In genomic region chr18:48095726-48096125, GRCh38 we compare ENCODE assay signal across 21 cellular contexts.
"Had no signal": no experiment of that assay in that cellular context is flagged by ENCODE, and none has a peak within 500 bp of the region (broad histone marks: within the 10 kb centered on the region; RNA-seq: fewer than 3 reads in every experiment).

No MANE protein-coding gene starts in this region.

- H3K4me1 Mint-ChIP-seq: activated CD4-positive, alpha-beta memory T cell treated with anti-CD3 and anti-CD28 coated beads, Interleukin-2, amount 10 ng/mL, durations not matched to agents 7 days and 5 days; activated CD4-positive, alpha-beta T cell treated with anti-CD3 and anti-CD28 coated beads for 36 hours; activated naive CD8-positive, alpha-beta T cell treated with anti-CD3 and anti-CD28 coated beads, Interleukin-2, amount 10 ng/mL, durations not matched to agents 7 days and 5 days had no signal

- H3K27ac Mint-ChIP-seq: activated CD4-positive, alpha-beta memory T cell treated with anti-CD3 and anti-CD28 coated beads, Interleukin-2, amount 10 ng/mL, durations not matched to agents 7 days and 5 days; activated CD4-positive, alpha-beta T cell treated with anti-CD3 and anti-CD28 coated beads for 36 hours; activated naive CD8-positive, alpha-beta T cell treated with anti-CD3 and anti-CD28 coated beads, Interleukin-2, amount 10 ng/mL, durations not matched to agents 7 days and 5 days; activated T-cell treated with anti-CD3 and anti-CD28 coated beads, Interleukin-2, amount 50 U/mL, for 72 hours; activated T-helper 2 cell treated with anti-CD3 and anti-CD28 coated beads, Interferon-gamma antibody, Interleukin-2, Interleukin-4, amounts not matched to agents 10 μg/mL and 5 μg/mL and 100 μg/mL, durations not matched to agents 14 hours and 24 hours and 36 hours had no signal

- DNase-seq: activated CD4-positive, alpha-beta memory T cell treated with anti-CD3 and anti-CD28 coated beads, Interleukin-2, amount 10 ng/mL, durations not matched to agents 7 days and 5 days; activated CD4-positive, alpha-beta T cell treated with anti-CD3 and anti-CD28 coated beads for 36 hours; activated CD4-positive, alpha-beta T cell treated with anti-CD3 and anti-CD28 coated beads, Interleukin-2, amount 50 U/mL, for 1 hour; activated CD8-positive, alpha-beta memory T cell treated with anti-CD3 and anti-CD28 coated beads, Interleukin-2, amount 50 U/mL, for 4 hours; activated gamma-delta T cell treated with Interleukin-2 at 50 U/mL for 16 hours; activated naive CD4-positive, alpha-beta T cell treated with anti-CD3 and anti-CD28 coated beads, Interleukin-2, amount 50 U/mL, for 16 hours; activated naive CD8-positive, alpha-beta T cell treated with anti-CD3 and anti-CD28 coated beads, Interleukin-2, amount 10 ng/mL, durations not matched to agents 7 days and 5 days; activated T-cell treated with anti-CD3 and anti-CD28 coated beads, Interleukin-2, amount 50 U/mL, for 72 hours; aorta; caudate nucleus; Kasumi-1; NCI-H1105 treated with DMSO at 0.1 percent for 48 hours; NCI-H1436 treated with DMSO at 0.1 percent for 48 hours; NCI-H1930; NCI-H526; Peyer's patch; Right ventricle myocardium superior; SJCRH30; SK-N-SH; T-helper 1 cell had no signal

- H3K9me3 Mint-ChIP-seq: activated CD4-positive, alpha-beta memory T cell treated with anti-CD3 and anti-CD28 coated beads, Interleukin-2, amount 10 ng/mL, durations not matched to agents 7 days and 5 days; activated naive CD8-positive, alpha-beta T cell treated with anti-CD3 and anti-CD28 coated beads, Interleukin-2, amount 10 ng/mL, durations not matched to agents 7 days and 5 days; activated T-cell treated with anti-CD3 and anti-CD28 coated beads, Interleukin-2, amount 50 U/mL, for 72 hours; activated T-helper 2 cell treated with anti-CD3 and anti-CD28 coated beads, Interferon-gamma antibody, Interleukin-2, Interleukin-4, amounts not matched to agents 10 μg/mL and 5 μg/mL and 100 μg/mL, durations not matched to agents 14 hours and 24 hours and 36 hours had no signal

- ATAC-seq: activated CD4-positive, alpha-beta T cell treated with anti-CD3 and anti-CD28 coated beads for 36 hours; activated T-cell treated with anti-CD3 and anti-CD28 coated beads, Interleukin-2, amount 50 U/mL, for 72 hours had no signal

- H3K4me3 Mint-ChIP-seq: activated CD4-positive, alpha-beta memory T cell treated with anti-CD3 and anti-CD28 coated beads, Interleukin-2, amount 10 ng/mL, durations not matched to agents 7 days and 5 days; activated CD4-positive, alpha-beta T cell treated with anti-CD3 and anti-CD28 coated beads for 36 hours; activated naive CD8-positive, alpha-beta T cell treated with anti-CD3 and anti-CD28 coated beads, Interleukin-2, amount 10 ng/mL, durations not matched to agents 7 days and 5 days; activated T-cell treated with anti-CD3 and anti-CD28 coated beads, Interleukin-2, amount 50 U/mL, for 72 hours had no signal

- H3K36me3 Mint-ChIP-seq: activated naive CD8-positive, alpha-beta T cell treated with anti-CD3 and anti-CD28 coated beads, Interleukin-2, amount 10 ng/mL, durations not matched to agents 7 days and 5 days had no signal
